In the genomic region with DNA sequence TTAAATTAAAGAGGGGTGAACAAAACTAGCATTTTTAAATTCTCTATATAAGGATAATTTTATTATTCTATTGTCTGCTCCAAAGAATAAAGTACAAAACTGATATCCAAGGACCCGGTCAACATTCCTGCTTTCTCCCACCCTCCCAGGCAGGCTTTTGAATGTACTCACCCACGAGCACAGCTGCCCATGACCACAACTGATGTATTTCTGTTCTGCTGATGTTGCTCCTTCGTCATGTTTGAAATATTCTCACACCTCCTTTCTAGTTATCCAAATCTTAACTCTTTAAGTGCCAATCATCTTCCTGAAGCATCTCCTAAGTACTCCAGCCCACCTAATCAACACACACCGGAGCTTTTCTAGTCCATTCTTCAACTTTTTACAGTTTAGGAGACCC, we compare ENCODE assay signal across 16 cellular contexts. TPM values are rescaled to one million over a fixed set of nuclear protein-coding genes. Genes with fewer than 3 reads are reported as not detected.
A peak's percentile ranks its signal among the peaks of the same experiment; 100 is the strongest.
DNase-seq lines count a peak whose midpoint lies in the region; TF ChIP-seq lines count a peak whose summit lies in the region.
"Had no signal": no experiment of that assay in that cellular context is flagged by ENCODE, and none has a peak within 500 bp of the region (broad histone marks: within the 10 kb centered on the region; RNA-seq: fewer than 3 reads in every experiment).

No MANE protein-coding gene starts in this region.

- H3K36me3 Mint-ChIP-seq in MCF 10A (ENCODE audit: insufficient read depth, unreplicated experiment) (no peaks in the 10 kb centered on the region), nephron (ENCODE audit: low read depth) (peaks cover 5% of the 10 kb centered on the region)
- H3K36me3 Mint-ChIP-seq: activated naive CD8-positive, alpha-beta T cell treated with anti-CD3 and anti-CD28 coated beads, Interleukin-2, amount 10 ng/mL, durations not matched to agents 7 days and 5 days had no signal

- H3K27ac Mint-ChIP-seq in MCF 10A (ENCODE audit: low read depth, unreplicated experiment) (no peak overlapping the region), nephron (peak overlapping the region in 2 of 3 experiments; percentile 52 to 67)
- H3K27ac Mint-ChIP-seq: activated naive CD8-positive, alpha-beta T cell treated with anti-CD3 and anti-CD28 coated beads, Interleukin-2, amount 10 ng/mL, durations not matched to agents 7 days and 5 days had no signal

- H3K4me1 Mint-ChIP-seq in MCF 10A (ENCODE audit: insufficient read depth, unreplicated experiment) (peaks cover 13% of the 10 kb centered on the region), nephron (peaks cover 60% of the 10 kb centered on the region)
- H3K4me1 Mint-ChIP-seq: activated naive CD8-positive, alpha-beta T cell treated with anti-CD3 and anti-CD28 coated beads, Interleukin-2, amount 10 ng/mL, durations not matched to agents 7 days and 5 days had no signal

- CTCF ChIA-PET in MCF 10A (lab: Yijun Ruan, JAX) = no interaction called here

- H3K9me3 Mint-ChIP-seq in MCF 10A (ENCODE audit: unreplicated experiment) (no peaks in the 10 kb centered on the region), nephron (no peaks in the 10 kb centered on the region)
- H3K9me3 Mint-ChIP-seq: activated naive CD8-positive, alpha-beta T cell treated with anti-CD3 and anti-CD28 coated beads, Interleukin-2, amount 10 ng/mL, durations not matched to agents 7 days and 5 days had no signal

- H3K4me3 Mint-ChIP-seq in MCF 10A (ENCODE audit: unreplicated experiment) (no peak overlapping the region), nephron (peak overlapping the region in 2 of 3 experiments; percentile 52 to 61)
- H3K4me3 Mint-ChIP-seq: activated naive CD8-positive, alpha-beta T cell treated with anti-CD3 and anti-CD28 coated beads, Interleukin-2, amount 10 ng/mL, durations not matched to agents 7 days and 5 days had no signal

- H3K4me3 ChIP-seq in breast epithelium = no peak overlapping the region
- H3K4me3 ChIP-seq in fibroblast of mammary gland (ENCODE audit: control insufficient read depth, low read depth, low read length) = no peak overlapping the region
- no peak overlapping the region for H3K4me3 ChIP-seq in vagina

- H3K4me1 ChIP-seq in breast epithelium = no peaks in the 10 kb centered on the region
- H3K4me1 ChIP-seq in vagina = no peaks in the 10 kb centered on the region

- TF ChIP-seq POLR2A in breast epithelium (IDR thresholded peaks at IDR 0.05) = no peak
- no peak for TF ChIP-seq POLR2A in vagina (IDR thresholded peaks at IDR 0.05)

- H3K9me3 ChIP-seq in breast epithelium (no peaks in the 10 kb centered on the region), vagina (no peaks in the 10 kb centered on the region)

- DNase-seq in breast epithelium (ENCODE audit: low spot score in 2 of 2) (no peak), MCF 10A (ENCODE audit: unreplicated experiment) (no peak), fibroblast of mammary gland (ENCODE audit: low read depth) (peak; percentile 94), vagina (ENCODE audit: extremely low spot score in 2 of 2) (no peak), NCI-H187 (lab: John Stamatoyannopoulos, UW) (no peak), AML-193 (lab: John Stamatoyannopoulos, UW) (no peak), NCI-H82 (lab: John Stamatoyannopoulos, UW) (no peak)
- DNase-seq: 8988T; activated CD8-positive, alpha-beta memory T cell treated with anti-CD3 and anti-CD28 coated beads, Interleukin-2, amount 50 U/mL, for 4 hours; activated naive CD8-positive, alpha-beta T cell treated with anti-CD3 and anti-CD28 coated beads, Interleukin-2, amount 10 ng/mL, durations not matched to agents 7 days and 5 days; effector CD8-positive, alpha-beta T cell; midbrain; NCI-H1417; SIG-M5; WERI-Rb-1 had no signal

- H3K27me3 ChIP-seq in breast epithelium (no peaks in the 10 kb centered on the region), vagina (no peaks in the 10 kb centered on the region)

- POLR2A ChIA-PET in MCF 10A (lab: Yijun Ruan, JAX) = no interaction called here

- H3K27ac ChIP-seq in breast epithelium = peak overlapping the region; percentile 57 to 61
- peak overlapping the region; percentile 0 for H3K27ac ChIP-seq in vagina
- H3K27ac ChIP-seq: WERI-Rb-1 had no signal

- H3K27me3 Mint-ChIP-seq in MCF 10A (ENCODE audit: insufficient read depth, unreplicated experiment) = no peaks in the 10 kb centered on the region
- no peaks in the 10 kb centered on the region for H3K27me3 Mint-ChIP-seq in nephron (ENCODE audit: low read depth)

- BruUV-seq in MCF 10A (replicated peaks; lab: Mats Ljungman, UMichigan) = no TSS peak

- TF ChIP-seq CTCF in breast epithelium (IDR thresholded peaks at IDR 0.05) = no peak
- TF ChIP-seq CTCF in MCF 10A (IDR thresholded peaks at IDR 0.05; ENCODE audit: unreplicated experiment) = no peak
- TF ChIP-seq CTCF in fibroblast of mammary gland (conservative IDR thresholded peaks at IDR 0.05; ENCODE audit: control insufficient read depth, insufficient read depth, low read depth, low read length) = no peak
- no peak for TF ChIP-seq CTCF in nephron (IDR thresholded peaks at IDR 0.05; ENCODE audit: unreplicated experiment in 3 of 3)
- no peak for TF ChIP-seq CTCF in vagina (IDR thresholded peaks at IDR 0.05)

- intact Hi-C loops in breast epithelium (cut with DNase I; ENCODE audit: low total_unique reads) (no loop called here), MCF 10A (cut with micrococcal nuclease) (no loop called here), vagina (cut with DNase I) (no loop called here)

- H3K36me3 ChIP-seq in breast epithelium (no peaks in the 10 kb centered on the region), vagina (no peaks in the 10 kb centered on the region)
- H3K36me3 ChIP-seq: WERI-Rb-1 had no signal

RNA-seq across cellular contexts. Expression of a gene that starts 46.7 kb away (rescaled TPM):
- total RNA-seq in breast epithelium (100 to 1,000 TPM; 252 to 335 (median 266) TPM), MCF 10A (2022) (130 and 183 TPM in 2 replicates), vagina (343 TPM)
- total RNA-seq: activated naive CD8-positive, alpha-beta T cell treated with anti-CD3 and anti-CD28 coated beads, Interleukin-2, amount 10 ng/mL, durations not matched to agents 7 days and 5 days had no signal
